8 cellular contexts compared by ENCODE assay signal in the genomic region with DNA sequence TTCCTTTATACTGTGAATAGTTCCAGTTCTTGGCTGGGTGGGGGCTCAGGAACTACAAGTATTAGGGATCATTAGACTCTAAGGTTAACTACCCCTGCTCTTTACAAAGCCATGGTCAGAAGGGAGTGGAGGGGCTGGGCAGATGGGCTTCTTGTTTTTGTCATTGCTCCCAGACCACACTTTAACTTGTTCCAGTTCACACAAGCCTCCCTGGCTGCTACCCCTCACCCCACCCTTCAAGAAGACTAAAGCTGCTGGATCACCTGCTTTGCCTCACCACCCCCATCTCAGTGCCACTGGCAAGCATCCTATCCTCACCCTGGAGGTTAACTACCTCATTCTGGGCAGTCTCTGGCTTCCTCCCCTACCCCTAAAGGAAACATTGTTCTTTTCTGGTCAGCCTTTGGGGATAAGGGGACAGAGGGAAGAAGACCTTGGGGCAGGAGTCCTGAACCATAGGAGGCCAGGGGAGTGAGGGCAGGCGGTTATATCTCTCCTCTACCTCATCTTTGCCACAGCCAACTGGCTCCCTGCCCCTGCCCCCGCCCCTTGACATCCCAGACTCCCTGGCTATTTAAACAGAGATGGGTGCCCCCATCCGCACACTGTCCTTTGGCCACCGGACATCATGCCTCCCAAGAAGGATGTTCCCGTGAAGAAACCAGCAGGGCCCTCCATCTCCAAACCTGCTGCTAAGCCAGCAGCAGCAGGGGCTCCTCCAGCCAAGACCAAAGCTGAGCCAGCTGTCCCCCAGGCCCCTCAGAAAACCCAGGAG. TPM values are rescaled to one million over a fixed set of nuclear protein-coding genes. Genes with fewer than 3 reads are reported as not detected.
A peak's percentile ranks its signal among the peaks of the same experiment; 100 is the strongest.
DNase-seq lines count a peak whose midpoint lies in the region; ATAC-seq and TF ChIP-seq lines count a peak whose summit lies in the region.

No MANE protein-coding gene starts in this region.

- peaks cover 20% of the 10 kb centered on the region for H3K4me1 ChIP-seq in hepatocyte (ENCODE audit: insufficient read depth)

- no peaks in the 10 kb centered on the region for H3K9me2 ChIP-seq in hepatocyte (replicated peaks; ENCODE audit: insufficient read depth)

- peak overlapping the region; percentile 28 for H3K4me3 ChIP-seq in hepatocyte

- H2AFZ ChIP-seq in hepatocyte = no peak overlapping the region

- H3K36me3 ChIP-seq in hepatocyte (replicated peaks; ENCODE audit: insufficient read depth, low read depth) = no peaks in the 10 kb centered on the region

- POLR2A ChIA-PET in activated B cell treated with CpG ODN at 0.5 μM for 24 hours (lab: Charles Lee) = interaction anchor here (1.1 kb wide), 1 partner anchor 34 kb away, joined by 5 read pairs; no protein-coding TSS in a partner anchor

- 75% methylated on average over 4 of the region's 5 CpGs for WGBS in hepatocyte (ENCODE audit: low lambda C conversion rate, missing lambda C conversion rate)

- no peak for DNase-seq in activated T-cell treated with anti-CD3 and anti-CD28 coated beads, Interleukin-2, amount 50 U/mL, for 4 hours
- no peak for DNase-seq in activated T-cell treated with anti-CD3 and anti-CD28 coated beads for 4 hours
- DNase-seq in activated B cell treated with CpG ODN at 0.5 μM for 24 hours = no peak
- DNase-seq in hepatocyte (ENCODE audit: low spot score) = no peak
- no peak for DNase-seq in stimulated activated naive CD8-positive, alpha-beta T cell treated with anti-CD3 and anti-CD28 coated beads, Interleukin-15, amount 100 ng/mL, for 72 hours
- DNase-seq in iPS-NIHi7 (ENCODE audit: extremely low spot score) = no peak
- DNase-seq in NCI-H1694 treated with DMSO at 0.1 percent for 48 hours (lab: John Stamatoyannopoulos, UW) = no peak

- no peaks in the 10 kb centered on the region for H4K20me1 ChIP-seq in hepatocyte (ENCODE audit: insufficient read depth, poor library complexity, severe bottlenecking)

- peaks cover 33% of the 10 kb centered on the region for H3K4me1 Mint-ChIP-seq in activated T-cell treated with anti-CD3 and anti-CD28 coated beads, Interleukin-2, amount 50 U/mL, for 4 hours (ENCODE audit: low read depth)
- H3K4me1 Mint-ChIP-seq in activated B cell treated with CpG ODN at 0.5 μM for 24 hours = peaks cover 46% of the 10 kb centered on the region
- peaks cover 52% of the 10 kb centered on the region for H3K4me1 Mint-ChIP-seq in stimulated activated naive CD8-positive, alpha-beta T cell treated with anti-CD3 and anti-CD28 coated beads, Interleukin-15, amount 100 ng/mL, for 72 hours

- peaks cover 2% of the 10 kb centered on the region for H3K36me3 Mint-ChIP-seq in activated T-cell treated with anti-CD3 and anti-CD28 coated beads, Interleukin-2, amount 50 U/mL, for 4 hours (ENCODE audit: insufficient read depth)
- peaks cover 23% of the 10 kb centered on the region for H3K36me3 Mint-ChIP-seq in activated B cell treated with CpG ODN at 0.5 μM for 24 hours (ENCODE audit: low read depth)

- no peaks in the 10 kb centered on the region for H3K27me3 ChIP-seq in hepatocyte

- peak overlapping the region; percentile 10 for H3K27ac ChIP-seq in hepatocyte

- no peaks in the 10 kb centered on the region for H3K9me3 ChIP-seq in hepatocyte (ENCODE audit: low read depth)

- H3K4me2 ChIP-seq in hepatocyte = peak overlapping the region; percentile 91

- intact Hi-C loops in activated B cell treated with CpG ODN at 0.5 μM for 24 hours (cut with micrococcal nuclease) = no loop called here

- no peaks in the 10 kb centered on the region for H3K9me3 Mint-ChIP-seq in activated T-cell treated with anti-CD3 and anti-CD28 coated beads, Interleukin-2, amount 50 U/mL, for 4 hours
- H3K9me3 Mint-ChIP-seq in activated B cell treated with CpG ODN at 0.5 μM for 24 hours = no peaks in the 10 kb centered on the region
- no peaks in the 10 kb centered on the region for H3K9me3 Mint-ChIP-seq in stimulated activated naive CD8-positive, alpha-beta T cell treated with anti-CD3 and anti-CD28 coated beads, Interleukin-15, amount 100 ng/mL, for 72 hours

- ATAC-seq in activated T-cell treated with anti-CD3 and anti-CD28 coated beads, Interleukin-2, amount 50 U/mL, for 4 hours = no peak
- no peak for ATAC-seq in activated B cell treated with CpG ODN at 0.5 μM for 24 hours (ENCODE audit: low read depth)
- no peak for ATAC-seq in stimulated activated naive CD8-positive, alpha-beta T cell treated with anti-CD3 and anti-CD28 coated beads, Interleukin-15, amount 100 ng/mL, for 72 hours
- no peak for ATAC-seq in GM21528 (IDR thresholded peaks at IDR 0.05; ENCODE audit: low FRiP score, unreplicated experiment)

- H3K27me3 Mint-ChIP-seq in activated T-cell treated with anti-CD3 and anti-CD28 coated beads, Interleukin-2, amount 50 U/mL, for 4 hours (ENCODE audit: low read depth) = no peaks in the 10 kb centered on the region
- no peaks in the 10 kb centered on the region for H3K27me3 Mint-ChIP-seq in activated B cell treated with CpG ODN at 0.5 μM for 24 hours
- H3K27me3 Mint-ChIP-seq in stimulated activated naive CD8-positive, alpha-beta T cell treated with anti-CD3 and anti-CD28 coated beads, Interleukin-15, amount 100 ng/mL, for 72 hours = no peaks in the 10 kb centered on the region

- CTCF ChIA-PET in activated B cell treated with CpG ODN at 0.5 μM for 24 hours (lab: Charles Lee) = interaction anchor here (0.6 to 2.4 kb wide), 2 partner anchors 27 to 35 kb away, joined by 3 to 6 read pairs; a partner anchor contains a TSS

- H3K4me3 Mint-ChIP-seq in activated T-cell treated with anti-CD3 and anti-CD28 coated beads, Interleukin-2, amount 50 U/mL, for 4 hours = peak overlapping the region; percentile 85
- peak overlapping the region; percentile 93 for H3K4me3 Mint-ChIP-seq in activated B cell treated with CpG ODN at 0.5 μM for 24 hours
- peak overlapping the region; percentile 87 to 93 for H3K4me3 Mint-ChIP-seq in stimulated activated naive CD8-positive, alpha-beta T cell treated with anti-CD3 and anti-CD28 coated beads, Interleukin-15, amount 100 ng/mL, for 72 hours

- H3K79me2 ChIP-seq in hepatocyte = peaks cover 21% of the 10 kb centered on the region

- H3K27ac Mint-ChIP-seq in activated B cell treated with CpG ODN at 0.5 μM for 24 hours = no peak overlapping the region
- H3K27ac Mint-ChIP-seq in stimulated activated naive CD8-positive, alpha-beta T cell treated with anti-CD3 and anti-CD28 coated beads, Interleukin-15, amount 100 ng/mL, for 72 hours = peak overlapping the region in 1 of 2 donors; percentile 98

- TF ChIP-seq CTCF in activated B cell treated with CpG ODN at 0.5 μM for 24 hours (IDR thresholded peaks at IDR 0.05) (no peak), hepatocyte (IDR thresholded peaks at IDR 0.05; ENCODE audit: poor library complexity) (no peak)

RNA-seq across cellular contexts. Expression of a gene that starts 1.1 kb away (rescaled TPM):
- total RNA-seq in activated T-cell treated with anti-CD3 and anti-CD28 coated beads, Interleukin-2, amount 50 U/mL, for 4 hours = 10 to 100 TPM; 30.3 to 34.5 (median 30.8) TPM
- 25.2 and 36.2 TPM in 2 replicates for total RNA-seq in activated B cell treated with CpG ODN at 0.5 μM for 24 hours
- total RNA-seq in hepatocyte = 80.6 and 98.1 TPM in 2 replicates
- polyA plus RNA-seq in hepatocyte = 82.2 and 83.9 TPM in 2 replicates

RNA-seq across cellular contexts. Expression of a gene that starts 4.7 kb away (rescaled TPM):
- 100 to 1,000 TPM; 684 to 725 (median 686) TPM for total RNA-seq in activated T-cell treated with anti-CD3 and anti-CD28 coated beads, Interleukin-2, amount 50 U/mL, for 4 hours
- total RNA-seq in activated B cell treated with CpG ODN at 0.5 μM for 24 hours (921 and 1,059 TPM in 2 replicates), hepatocyte (1,441 and 1,490 TPM in 2 replicates)
- 2,273 and 2,387 TPM in 2 replicates for polyA plus RNA-seq in hepatocyte

RNA-seq across cellular contexts. Expression of a gene that starts 25.4 kb away (rescaled TPM):
- 100 to 1,000 TPM in 2 of 3 donors, 10 to 100 TPM in 1; 95.9 to 113 (median 106) TPM for total RNA-seq in activated T-cell treated with anti-CD3 and anti-CD28 coated beads, Interleukin-2, amount 50 U/mL, for 4 hours
- total RNA-seq in activated B cell treated with CpG ODN at 0.5 μM for 24 hours (120 and 137 TPM in 2 replicates), hepatocyte (44.9 and 52.3 TPM in 2 replicates)
- polyA plus RNA-seq in hepatocyte = 40.0 and 43.8 TPM in 2 replicates

RNA-seq across cellular contexts. Expression of a gene that starts 35.4 kb away (rescaled TPM):
- total RNA-seq in activated T-cell treated with anti-CD3 and anti-CD28 coated beads, Interleukin-2, amount 50 U/mL, for 4 hours = 1 to 10 TPM; 7.4 to 8.3 (median 8.2) TPM
- 15.4 and 17.1 TPM in 2 replicates for total RNA-seq in activated B cell treated with CpG ODN at 0.5 μM for 24 hours
- total RNA-seq in hepatocyte = 3.7 and 9.0 TPM in 2 replicates
- polyA plus RNA-seq in hepatocyte = 2.2 and 5.7 TPM in 2 replicates

RNA-seq across cellular contexts. Expression of a gene that starts 35.8 kb away (rescaled TPM):
- total RNA-seq in activated T-cell treated with anti-CD3 and anti-CD28 coated beads, Interleukin-2, amount 50 U/mL, for 4 hours = 10 to 100 TPM; 85.7 to 92.9 (median 86.4) TPM
- 109 and 136 TPM in 2 replicates for total RNA-seq in activated B cell treated with CpG ODN at 0.5 μM for 24 hours
- 34.8 and 37.4 TPM in 2 replicates for total RNA-seq in hepatocyte
- polyA plus RNA-seq in hepatocyte = 68.6 and 72.4 TPM in 2 replicates
